20 cellular contexts compared by ENCODE assay signal in the genomic region with DNA sequence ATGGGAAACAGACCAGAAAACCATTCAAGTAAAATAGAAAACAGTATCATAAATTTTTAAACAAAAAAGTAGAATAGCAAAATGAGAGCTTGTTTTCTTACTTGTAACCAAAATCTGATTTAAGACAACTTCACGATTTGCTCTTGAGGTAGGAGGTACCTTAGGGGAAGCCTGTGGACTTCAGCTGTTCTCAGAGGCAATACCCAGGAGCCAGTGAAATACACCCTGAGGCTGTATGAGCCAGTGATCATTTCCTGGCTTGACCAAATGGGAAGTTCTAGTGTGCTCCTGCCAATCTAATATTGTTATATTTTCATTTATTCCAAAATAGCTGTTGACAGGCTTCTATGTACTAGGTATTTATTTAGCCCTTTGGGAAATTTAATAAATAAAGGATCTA.
A peak's percentile ranks its signal among the peaks of the same experiment; 100 is the strongest.
DNase-seq lines count a peak whose midpoint lies in the region; ATAC-seq and TF ChIP-seq lines count a peak whose summit lies in the region.
"Had no signal": no experiment of that assay in that cellular context is flagged by ENCODE, and none has a peak within 500 bp of the region (broad histone marks: within the 10 kb centered on the region; RNA-seq: fewer than 3 reads in every experiment).

No MANE protein-coding gene starts in this region.

- H2AFZ ChIP-seq in GM23338: no peak overlapping the region
- H2AFZ ChIP-seq: hepatocyte, neural progenitor cell had no signal

- no peaks in the 10 kb centered on the region for H4K20me1 ChIP-seq in GM23338 (replicated peaks; ENCODE audit: insufficient read depth)

- H3F3A ChIP-seq in GM23338 (replicated peaks; ENCODE audit: low read depth): no peaks in the 10 kb centered on the region

- H3K27me3 Mint-ChIP-seq in GM23338 (ENCODE audit: insufficient read depth, low read depth, poor library complexity) (peaks cover 2% of the 10 kb centered on the region), nephron (ENCODE audit: low read depth) (no peaks in the 10 kb centered on the region)
- H3K27me3 Mint-ChIP-seq: stimulated activated memory B cell treated with anti-CD40 and anti-IgM and Interleukin-4, amounts not matched to agents 10 μg/mL and 1 μg/mL and 100 μg/mL, for 72 hours had no signal

- peaks cover 35% of the 10 kb centered on the region for H3K79me2 ChIP-seq in GM23338 (replicated peaks; ENCODE audit: insufficient read depth)

- peak overlapping the region; percentile 87 for H3K27ac ChIP-seq in GM23338 (ENCODE audit: low read depth)
- no peak overlapping the region for H3K27ac ChIP-seq in RWPE1
- H3K27ac ChIP-seq: esophagus muscularis mucosa, hepatocyte, neural progenitor cell, skin epidermis, upper lobe of left lung had no signal

- no peaks in the 10 kb centered on the region for H3K36me3 ChIP-seq in GM23338 (ENCODE audit: insufficient read depth)
- H3K36me3 ChIP-seq: esophagus muscularis mucosa, neural progenitor cell, upper lobe of left lung had no signal

- peaks cover 26% of the 10 kb centered on the region for H3K4me1 ChIP-seq in GM23338 (ENCODE audit: insufficient read depth)
- H3K4me1 ChIP-seq: upper lobe of left lung had no signal

- POLR2A ChIA-PET in RWPE1 (lab: Yijun Ruan, JAX; ENCODE audit: low non-redundant PET): no interaction called here

- intact Hi-C loops in posterior cingulate gyrus (cut with DNase I): no loop called here

- H3K4me1 Mint-ChIP-seq in GM23338 (peaks cover 39% of the 10 kb centered on the region), nephron (peaks cover 23% of the 10 kb centered on the region)
- H3K4me1 Mint-ChIP-seq: stimulated activated memory B cell treated with anti-CD40 and anti-IgM and Interleukin-4, amounts not matched to agents 10 μg/mL and 1 μg/mL and 100 μg/mL, for 72 hours had no signal

- CTCF ChIA-PET in RWPE1 (lab: Yijun Ruan, JAX): no interaction called here

- DNase-seq in GM23338 (ENCODE audit: low spot score) (peak; percentile 57), RWPE1 (ENCODE audit: low spot score) (peak; percentile 12), fibroblast of the aortic adventitia (ENCODE audit: low read depth) (peak; percentile 28), posterior cingulate gyrus (no peak), NCI-H1694 treated with DMSO at 0.1 percent for 48 hours (lab: John Stamatoyannopoulos, UW) (no peak), OCI-M2 (lab: John Stamatoyannopoulos, UW; ENCODE audit: unreplicated experiment) (no peak), NCI-H128 (lab: John Stamatoyannopoulos, UW; ENCODE audit: unreplicated experiment) (no peak)
- DNase-seq: activated CD4-positive, alpha-beta T cell treated with anti-CD3 and anti-CD28 coated beads, Interleukin-2, amount 50 U/mL, for 4 hours; activated T-cell treated with anti-CD3 and anti-CD28 coated beads, Interleukin-2, amount 50 U/mL, for 72 hours; DMS 273 treated with DMSO at 0.1 percent for 48 hours; GOT3; NCI-H1092; NCI-H2171; upper lobe of left lung had no signal

- no peaks in the 10 kb centered on the region for H3K9me2 ChIP-seq in GM23338 (ENCODE audit: insufficient read depth)

- peaks cover 14% of the 10 kb centered on the region; the same call in 1 of the 3 replicates for H3K36me3 Mint-ChIP-seq in GM23338 (ENCODE audit: low read depth)
- H3K36me3 Mint-ChIP-seq in nephron (ENCODE audit: low read depth): peaks cover 20% of the 10 kb centered on the region
- H3K36me3 Mint-ChIP-seq: neural progenitor cell had no signal

- H3K27me3 ChIP-seq in GM23338 (ENCODE audit: insufficient read depth): no peaks in the 10 kb centered on the region
- H3K27me3 ChIP-seq: esophagus muscularis mucosa, hepatocyte, neural progenitor cell, upper lobe of left lung had no signal

- peak; percentile 92 for ATAC-seq in GM23338
- ATAC-seq: activated T-cell treated with anti-CD3 and anti-CD28 coated beads, Interleukin-2, amount 50 U/mL, for 72 hours; stimulated activated memory B cell treated with anti-CD40 and anti-IgM and Interleukin-4, amounts not matched to agents 10 μg/mL and 1 μg/mL and 100 μg/mL, for 72 hours had no signal

- peak overlapping the region; percentile 44 for H3K4me2 ChIP-seq in GM23338
- H3K4me2 ChIP-seq: hepatocyte, neural progenitor cell had no signal

- H3K4me3 Mint-ChIP-seq in GM23338 (peak overlapping the region; percentile 55; the same call in 1 of the 3 replicates), nephron (no peak overlapping the region)
- H3K4me3 Mint-ChIP-seq: activated T-cell treated with anti-CD3 and anti-CD28 coated beads, Interleukin-2, amount 50 U/mL, for 72 hours; neural progenitor cell; stimulated activated memory B cell treated with anti-CD40 and anti-IgM and Interleukin-4, amounts not matched to agents 10 μg/mL and 1 μg/mL and 100 μg/mL, for 72 hours had no signal

- H3K9me3 Mint-ChIP-seq in GM23338: no peaks in the 10 kb centered on the region; the same call in 2 of the 3 replicates
- H3K9me3 Mint-ChIP-seq in nephron: no peaks in the 10 kb centered on the region
- H3K9me3 Mint-ChIP-seq: stimulated activated memory B cell treated with anti-CD40 and anti-IgM and Interleukin-4, amounts not matched to agents 10 μg/mL and 1 μg/mL and 100 μg/mL, for 72 hours had no signal

- H3K4me3 ChIP-seq in GM23338 (peak overlapping the region; percentile 18), fibroblast of the aortic adventitia (ENCODE audit: low read depth, low read length) (no peak overlapping the region)
- H3K4me3 ChIP-seq: esophagus muscularis mucosa, hepatocyte, neural progenitor cell, skin epidermis, upper lobe of left lung had no signal

- H3K27ac Mint-ChIP-seq in GM23338: peak overlapping the region; percentile 93
- H3K27ac Mint-ChIP-seq in nephron: peak overlapping the region; percentile 34 to 81 (median 67)
- H3K27ac Mint-ChIP-seq: activated T-cell treated with anti-CD3 and anti-CD28 coated beads, Interleukin-2, amount 50 U/mL, for 72 hours; neural progenitor cell; stimulated activated memory B cell treated with anti-CD40 and anti-IgM and Interleukin-4, amounts not matched to agents 10 μg/mL and 1 μg/mL and 100 μg/mL, for 72 hours had no signal

- no peak for TF ChIP-seq CTCF in GM23338 (conservative IDR thresholded peaks at IDR 0.05; ENCODE audit: low read depth in 2 of 2)
- no peak for TF ChIP-seq CTCF in RWPE1 (conservative IDR thresholded peaks at IDR 0.05; ENCODE audit: low read depth)
- TF ChIP-seq CTCF in fibroblast of the aortic adventitia (IDR thresholded peaks at IDR 0.05; ENCODE audit: insufficient read depth, low read length): no peak
- no peak for TF ChIP-seq CTCF in nephron (IDR thresholded peaks at IDR 0.05; ENCODE audit: unreplicated experiment in 3 of 3)

TF ChIP-seq in GM23338, 12 proteins besides CTCF, POLR2A, EP300 and RAD21 (continues in another document):
- TF ChIP-seq NANOG (IDR thresholded peaks at IDR 0.05; ENCODE audit: borderline replicate concordance) (0 out of 2 replicates have a peak, but pooled peaks have one; percentile 20), ZNF114 (CRISPR knock-in tag; IDR thresholded peaks at IDR 0.05) (no peak)

Comparison
In these comparisons a context has a peak if more than half of its experiments do, and no peak if none do; other contexts are left out.
1. DNase-seq: peak in GM23338 (single experiment), RWPE1 (single experiment) and fibroblast of the aortic adventitia (single experiment); none in posterior cingulate gyrus (0 of 10), NCI-H1694 treated with DMSO at 0.1 percent for 48 hours (single experiment), OCI-M2 (single experiment) and NCI-H128 (single experiment).